In the genomic region with DNA sequence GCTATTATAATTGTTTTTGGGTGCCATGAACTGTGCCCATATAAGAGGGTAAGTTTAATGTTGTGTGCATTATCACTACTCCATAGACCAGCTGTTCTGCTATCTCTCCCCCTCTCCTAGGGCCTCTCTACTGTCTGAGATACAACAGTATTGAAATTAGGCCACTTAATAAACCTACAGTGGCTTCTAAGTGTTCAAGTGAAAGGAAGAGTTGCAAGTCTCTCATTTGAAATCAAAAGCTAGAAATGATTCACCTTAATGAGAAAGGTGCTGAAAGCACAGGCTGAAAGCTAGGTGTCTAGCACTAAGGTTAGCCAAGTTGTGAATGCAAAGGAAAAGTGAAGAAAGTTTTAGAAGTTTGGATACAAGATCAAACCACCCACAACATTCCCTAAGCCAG, we compare ENCODE assay signal across 17 cellular contexts.
"Had no signal": no experiment of that assay in that cellular context is flagged by ENCODE, and none has a peak within 500 bp of the region (broad histone marks: within the 10 kb centered on the region; RNA-seq: fewer than 3 reads in every experiment).

No MANE protein-coding gene starts in this region.

- H3K27ac Mint-ChIP-seq: activated B cell treated with CpG ODN at 0.5 μM for 24 hours; activated CD4-positive, alpha-beta T cell treated with anti-CD3 and anti-CD28 coated beads, Interleukin-2, amount 10 ng/mL, durations not matched to agents 24 days and 14 days; activated naive CD8-positive, alpha-beta T cell treated with anti-CD3 and anti-CD28 coated beads, Interleukin-2, amount 10 ng/mL, durations not matched to agents 7 days and 5 days; activated T-helper 1 cell treated with anti-CD3 and anti-CD28 coated beads, Interleukin-12 subunit alpha, Interleukin-12 subunit beta, Interleukin-2, Interleukin-4 antibody, amounts not matched to agents 30 ng/mL and 10 ng/mL and 1 ng/mL, durations not matched to agents 14 hours and 24 hours and 36 hours; brain; memory B cell had no signal

- H3K9me3 Mint-ChIP-seq: activated B cell treated with CpG ODN at 0.5 μM for 24 hours; activated CD4-positive, alpha-beta T cell treated with anti-CD3 and anti-CD28 coated beads, Interleukin-2, amount 10 ng/mL, durations not matched to agents 24 days and 14 days; activated T-helper 1 cell treated with anti-CD3 and anti-CD28 coated beads, Interleukin-12 subunit alpha, Interleukin-12 subunit beta, Interleukin-2, Interleukin-4 antibody, amounts not matched to agents 30 ng/mL and 10 ng/mL and 1 ng/mL, durations not matched to agents 14 hours and 24 hours and 36 hours; memory B cell had no signal

- H3K27me3 Mint-ChIP-seq: activated B cell treated with CpG ODN at 0.5 μM for 24 hours; activated CD4-positive, alpha-beta T cell treated with anti-CD3 and anti-CD28 coated beads, Interleukin-2, amount 10 ng/mL, durations not matched to agents 24 days and 14 days; activated naive CD8-positive, alpha-beta T cell treated with anti-CD3 and anti-CD28 coated beads, Interleukin-2, amount 10 ng/mL, durations not matched to agents 7 days and 5 days; brain; memory B cell; naive thymus-derived CD4-positive, alpha-beta T cell had no signal

- H3K4me3 Mint-ChIP-seq: activated B cell treated with CpG ODN at 0.5 μM for 24 hours; activated CD4-positive, alpha-beta T cell treated with anti-CD3 and anti-CD28 coated beads, Interleukin-2, amount 10 ng/mL, durations not matched to agents 24 days and 14 days; activated naive CD8-positive, alpha-beta T cell treated with anti-CD3 and anti-CD28 coated beads, Interleukin-2, amount 10 ng/mL, durations not matched to agents 7 days and 5 days; activated T-helper 1 cell treated with anti-CD3 and anti-CD28 coated beads, Interleukin-12 subunit alpha, Interleukin-12 subunit beta, Interleukin-2, Interleukin-4 antibody, amounts not matched to agents 30 ng/mL and 10 ng/mL and 1 ng/mL, durations not matched to agents 14 hours and 24 hours and 36 hours; brain; memory B cell had no signal

- DNase-seq: activated B cell treated with CpG ODN at 0.5 μM for 24 hours; activated CD4-positive, alpha-beta T cell treated with anti-CD3 and anti-CD28 coated beads, Interleukin-2, amount 10 ng/mL, durations not matched to agents 24 days and 14 days; activated naive CD4-positive, alpha-beta T cell; activated naive CD8-positive, alpha-beta T cell treated with anti-CD3 and anti-CD28 coated beads, Interleukin-2, amount 10 ng/mL, durations not matched to agents 7 days and 5 days; central memory CD4-positive, alpha-beta T cell; hypothalamus; kidney glomerular epithelial cell; left ventricle myocardium superior; mucosa of descending colon; naive thymus-derived CD4-positive, alpha-beta T cell; pancreas; spleen had no signal

- ATAC-seq: esophagus mucosa; left ventricle myocardium superior; mucosa of descending colon; naive thymus-derived CD4-positive, alpha-beta T cell; pancreas; sciatic nerve had no signal

- H3K4me1 Mint-ChIP-seq: activated B cell treated with CpG ODN at 0.5 μM for 24 hours; activated CD4-positive, alpha-beta T cell treated with anti-CD3 and anti-CD28 coated beads, Interleukin-2, amount 10 ng/mL, durations not matched to agents 24 days and 14 days; brain; memory B cell had no signal
